In genomic region chr5:3709724-3710348, GRCh38 we compare ENCODE assay signal across 18 cellular contexts.
DNase-seq lines count a peak whose midpoint lies in the region; ATAC-seq and TF ChIP-seq lines count a peak whose summit lies in the region.
"Had no signal": no experiment of that assay in that cellular context is flagged by ENCODE, and none has a peak within 500 bp of the region (broad histone marks: within the 10 kb centered on the region; RNA-seq: fewer than 3 reads in every experiment).

No MANE protein-coding gene starts in this region.

- H3K18ac ChIP-seq in H9 (ENCODE audit: insufficient read length, low read depth, low read length): no peak overlapping the region

- H3K27me3 ChIP-seq in H9 (ENCODE audit: insufficient read depth, low read length) (no peaks in the 10 kb centered on the region), MM.1S (replicated peaks; ENCODE audit: insufficient read depth, low read length) (no peaks in the 10 kb centered on the region), iPS-18a (ENCODE audit: control insufficient read depth, insufficient read depth, low read length) (no peaks in the 10 kb centered on the region), neuron (ENCODE audit: insufficient read depth, low read length) (no peaks in the 10 kb centered on the region)
- H3K27me3 ChIP-seq in CD4-positive, alpha-beta memory T cell (ENCODE audit: insufficient read depth, low read length): no peaks in the 10 kb centered on the region
- H3K27me3 ChIP-seq: BLaER1 treated with 17β-estradiol and CSF1 and Interleukin-3, amounts not matched to agents 10 nM and 100 nM had no signal

- no peak overlapping the region for H3K14ac ChIP-seq in H9 (ENCODE audit: insufficient read depth, low read length)

- peaks cover 4% of the 10 kb centered on the region for H3K27me3 Mint-ChIP-seq in H9 (ENCODE audit: low read depth)
- no peaks in the 10 kb centered on the region for H3K27me3 Mint-ChIP-seq in CD4-positive, alpha-beta memory T cell
- H3K27me3 Mint-ChIP-seq: CD4-positive, CD25-positive, alpha-beta regulatory T cell had no signal

- no peak overlapping the region for H3K4ac ChIP-seq in H9 (ENCODE audit: low read depth, low read length)

- H2AK5ac ChIP-seq in H9 (ENCODE audit: insufficient read length, low read length): no peak overlapping the region

- H3K4me1 ChIP-seq in H9 (ENCODE audit: insufficient read depth, low read length) (peaks cover 11% of the 10 kb centered on the region; the same call in 1 of the 2 replicates), MM.1S (ENCODE audit: low read length) (0 out of 2 replicates have a peak, but pooled peaks cover 6% of the 10 kb centered on the region), iPS-18a (ENCODE audit: control insufficient read depth, low read depth, low read length) (peaks cover 19% of the 10 kb centered on the region), neuron (ENCODE audit: insufficient read depth, low read length) (peaks cover 11% of the 10 kb centered on the region)
- no peaks in the 10 kb centered on the region for H3K4me1 ChIP-seq in CD4-positive, alpha-beta memory T cell (ENCODE audit: insufficient read depth, low read length)
- H3K4me1 ChIP-seq: BLaER1 treated with 17β-estradiol and CSF1 and Interleukin-3, amounts not matched to agents 10 nM and 100 nM; HAP-1 had no signal

- no peaks in the 10 kb centered on the region for H4K20me1 ChIP-seq in H9 (ENCODE audit: control insufficient read depth, insufficient read depth, insufficient read length)
- no peaks in the 10 kb centered on the region for H4K20me1 ChIP-seq in MM.1S (ENCODE audit: insufficient read depth, low read length)
- H4K20me1 ChIP-seq: BLaER1 treated with 17β-estradiol and CSF1 and Interleukin-3, amounts not matched to agents 10 nM and 100 nM had no signal

- H4K8ac ChIP-seq in H9 (replicated peaks; ENCODE audit: insufficient read length, low read depth, low read length): no peak overlapping the region

- no CpG with 5 or more reads among the region's 10 CpGs for WGBS in H9 (ENCODE audit: extremely low coverage, insufficient read length, low lambda C conversion rate)

- no peak overlapping the region for H4K91ac ChIP-seq in H9 (ENCODE audit: insufficient read length, low read depth, low read length)

- POLR2A ChIA-PET in CD4-positive, alpha-beta memory T cell (lab: Charles Lee; ENCODE audit: partially characterized antibody): interaction anchor here (0.6 kb wide), 1 partner anchor 224 kb away, joined by 3 read pairs; no protein-coding TSS in a partner anchor

- no peak overlapping the region for H2BK15ac ChIP-seq in H9 (ENCODE audit: low read depth, low read length)

- H3F3A ChIP-seq in MM.1S (ENCODE audit: insufficient read depth, low read length): peaks cover 10% of the 10 kb centered on the region; the same call in 1 of the 2 replicates

- no peaks in the 10 kb centered on the region for H3K9me2 ChIP-seq in MM.1S (replicated peaks; ENCODE audit: insufficient read depth, low read length)

- H3K9ac ChIP-seq in H9 (ENCODE audit: extremely low read depth, insufficient read length, low read length): no peak overlapping the region
- peak overlapping the region; percentile 35; the same call in 1 of the 2 replicates for H3K9ac ChIP-seq in MM.1S (ENCODE audit: low read length)
- H3K9ac ChIP-seq in iPS-18a (ENCODE audit: low read length): peak overlapping the region; percentile 8
- H3K9ac ChIP-seq: BLaER1 treated with 17β-estradiol and CSF1 and Interleukin-3, amounts not matched to agents 10 nM and 100 nM had no signal

- H2AFZ ChIP-seq in H9 (ENCODE audit: low read length) (no peak overlapping the region), MM.1S (ENCODE audit: low read length) (peak overlapping the region; percentile 52), neuron (ENCODE audit: low read depth, low read length) (peak overlapping the region; percentile 69)

- H2BK120ac ChIP-seq in H9 (ENCODE audit: low read depth, low read length, poor library complexity, severe bottlenecking): no peak overlapping the region

- no peaks in the 10 kb centered on the region for H3K23me2 ChIP-seq in H9 (ENCODE audit: insufficient read length, low read depth, low read length, poor library complexity, severe bottlenecking)

- CTCF ChIA-PET in CD4-positive, alpha-beta memory T cell (lab: Charles Lee; ENCODE audit: partially characterized antibody): no interaction called here

- peak overlapping the region; percentile 16 to 63 (median 45); a peak in 3 of 7 replicates for H3K27ac Mint-ChIP-seq in H9
- H3K27ac Mint-ChIP-seq in CD4-positive, alpha-beta memory T cell: no peak overlapping the region
- H3K27ac Mint-ChIP-seq: CD4-positive, CD25-positive, alpha-beta regulatory T cell had no signal

- H3K23ac ChIP-seq in H9 (ENCODE audit: insufficient read length, low read depth, low read length): no peak overlapping the region

- H3K27ac ChIP-seq in H9 (ENCODE audit: insufficient read length, low read depth, low read length) (no peak overlapping the region), MM.1S (ENCODE audit: low read length) (peak overlapping the region; percentile 71; the same call in 1 of the 2 replicates), iPS-18a (ENCODE audit: low read length) (no peak overlapping the region)
- no peak overlapping the region for H3K27ac ChIP-seq in CD4-positive, alpha-beta memory T cell (ENCODE audit: low read depth, low read length)
- H3K27ac ChIP-seq: BLaER1 treated with 17β-estradiol and CSF1 and Interleukin-3, amounts not matched to agents 10 nM and 100 nM had no signal

- no peak for ATAC-seq in HG03108 (IDR thresholded peaks at IDR 0.05; ENCODE audit: unreplicated experiment)

- H3K9me3 Mint-ChIP-seq in H9: no peaks in the 10 kb centered on the region
- peaks cover 0 to 9% (median 5%) of the 10 kb centered on the region in 8 donors for H3K9me3 Mint-ChIP-seq in CD4-positive, alpha-beta memory T cell

- intact Hi-C loops in CD4-positive, alpha-beta memory T cell (cut with micrococcal nuclease): no loop called here

- peak overlapping the region; percentile 40; the same call in 1 of the 2 replicates for H3K4me3 ChIP-seq in MM.1S (ENCODE audit: low read length)
- peak overlapping the region; percentile 44 for H3K4me3 ChIP-seq in iPS-18a (ENCODE audit: low read length)
- peak overlapping the region; percentile 15 for H3K4me3 ChIP-seq in neuron (ENCODE audit: low read length)
- no peak overlapping the region for H3K4me3 ChIP-seq in CD4-positive, alpha-beta memory T cell (ENCODE audit: low read length in 2 of 2)
- H3K4me3 ChIP-seq: BLaER1 treated with 17β-estradiol and CSF1 and Interleukin-3, amounts not matched to agents 10 nM and 100 nM; HAP-1 had no signal

- H3K4me3 Mint-ChIP-seq in H9: peak overlapping the region; percentile 28 to 64; a peak in 4 of 5 replicates
- H3K4me3 Mint-ChIP-seq in CD4-positive, alpha-beta memory T cell: no peak overlapping the region
- H3K4me3 Mint-ChIP-seq: CD4-positive, CD25-positive, alpha-beta regulatory T cell had no signal

- H3K79me1 ChIP-seq in H9 (ENCODE audit: insufficient read depth, low read depth, low read length, poor library complexity, severe bottlenecking): no peaks in the 10 kb centered on the region

- H3T11ph ChIP-seq in H9 (ENCODE audit: low read length): no peak overlapping the region

- H3K79me2 ChIP-seq in H9 (ENCODE audit: insufficient read depth, low read length) (no peaks in the 10 kb centered on the region), MM.1S (ENCODE audit: low read length) (no peaks in the 10 kb centered on the region)

- no peak overlapping the region for H2BK5ac ChIP-seq in H9 (ENCODE audit: insufficient read length, low read length)

- no peak overlapping the region for H2BK12ac ChIP-seq in H9 (ENCODE audit: insufficient read length, low read depth, low read length)

- no peaks in the 10 kb centered on the region for H3K36me3 Mint-ChIP-seq in H9 (ENCODE audit: insufficient read depth in 1 of 3, low read depth in 3 of 3)
- no peaks in the 10 kb centered on the region for H3K36me3 Mint-ChIP-seq in CD4-positive, alpha-beta memory T cell
- H3K36me3 Mint-ChIP-seq: CD4-positive, CD25-positive, alpha-beta regulatory T cell had no signal

- H3K4me2 ChIP-seq in H9 (ENCODE audit: insufficient read depth, insufficient read length, low read length) (peak overlapping the region; percentile 48), MM.1S (ENCODE audit: low read depth, low read length) (peak overlapping the region; percentile 59)

- H3K36me3 ChIP-seq in MM.1S (replicated peaks; ENCODE audit: insufficient read depth, low read length) (no peaks in the 10 kb centered on the region), iPS-18a (ENCODE audit: control insufficient read depth, low read depth, low read length) (no peaks in the 10 kb centered on the region), neuron (ENCODE audit: insufficient read depth, low read length) (no peaks in the 10 kb centered on the region)
- H3K36me3 ChIP-seq in CD4-positive, alpha-beta memory T cell (ENCODE audit: insufficient read depth, low read length): no peaks in the 10 kb centered on the region
- H3K36me3 ChIP-seq: BLaER1 treated with 17β-estradiol and CSF1 and Interleukin-3, amounts not matched to agents 10 nM and 100 nM; HAP-1 had no signal

- H3K4me1 Mint-ChIP-seq in H9: peaks cover 14 to 20% of the 10 kb centered on the region in 2 experiments
- no peaks in the 10 kb centered on the region for H3K4me1 Mint-ChIP-seq in CD4-positive, alpha-beta memory T cell

- TF ChIP-seq CTCF in H9 (conservative IDR thresholded peaks at IDR 0.05) (no peak), MM.1S (IDR thresholded peaks at IDR 0.05; ENCODE audit: low read length) (no peak)

- H2BK20ac ChIP-seq in H9 (ENCODE audit: low read depth, low read length, poor library complexity, severe bottlenecking): no peak overlapping the region

- H3K56ac ChIP-seq in H9 (ENCODE audit: insufficient read length, low read depth, low read length): no peak overlapping the region

- H3K9me3 ChIP-seq in H9 (ENCODE audit: control insufficient read depth, low read depth, low read length) (no peaks in the 10 kb centered on the region), MM.1S (replicated peaks; ENCODE audit: insufficient read depth, low read length) (no peaks in the 10 kb centered on the region), iPS-18a (ENCODE audit: control insufficient read depth, low read depth, low read length) (no peaks in the 10 kb centered on the region), neuron (ENCODE audit: low read length) (no peaks in the 10 kb centered on the region)
- H3K9me3 ChIP-seq in CD4-positive, alpha-beta memory T cell (ENCODE audit: control insufficient read depth in 1 of 2, low read length in 2 of 2): no peaks in the 10 kb centered on the region
- H3K9me3 ChIP-seq: BLaER1 treated with 17β-estradiol and CSF1 and Interleukin-3, amounts not matched to agents 10 nM and 100 nM; HAP-1 had no signal

- H4K5ac ChIP-seq in H9 (ENCODE audit: insufficient read length, low read depth, low read length): no peak overlapping the region

- DNase-seq in H9: no peak
- no peak for DNase-seq in MM.1S
- DNase-seq in stimulated activated naive CD4-positive, alpha-beta T cell treated with Interleukin-2 at 50 U/mL for 16 hours (lab: John Stamatoyannopoulos, UW): no peak
- no peak for DNase-seq in glomerular visceral epithelial cell (ENCODE audit: extremely low spot score)
- DNase-seq in CD4-positive, alpha-beta memory T cell: no peak
- DNase-seq: ACHN; CD4-positive, CD25-positive, alpha-beta regulatory T cell; DMS153; DMS79 treated with DMSO at 0.1 percent for 48 hours; EL; GDM1; IMR-90; KBM-7 had no signal

Comparison
In these comparisons a context has a peak if more than half of its experiments do, and no peak if none do; other contexts are left out.
1. H3K27ac Mint-ChIP-seq: peak in H9 (3 of 3); none in CD4-positive, alpha-beta memory T cell (0 of 7).
2. H3K4me3 Mint-ChIP-seq: peak in H9 (2 of 2); none in CD4-positive, alpha-beta memory T cell (0 of 8).
3. H3K4me3 ChIP-seq: peak in MM.1S (single experiment), iPS-18a (single experiment) and neuron (single experiment); none in CD4-positive, alpha-beta memory T cell (0 of 2).